In the genomic region with DNA sequence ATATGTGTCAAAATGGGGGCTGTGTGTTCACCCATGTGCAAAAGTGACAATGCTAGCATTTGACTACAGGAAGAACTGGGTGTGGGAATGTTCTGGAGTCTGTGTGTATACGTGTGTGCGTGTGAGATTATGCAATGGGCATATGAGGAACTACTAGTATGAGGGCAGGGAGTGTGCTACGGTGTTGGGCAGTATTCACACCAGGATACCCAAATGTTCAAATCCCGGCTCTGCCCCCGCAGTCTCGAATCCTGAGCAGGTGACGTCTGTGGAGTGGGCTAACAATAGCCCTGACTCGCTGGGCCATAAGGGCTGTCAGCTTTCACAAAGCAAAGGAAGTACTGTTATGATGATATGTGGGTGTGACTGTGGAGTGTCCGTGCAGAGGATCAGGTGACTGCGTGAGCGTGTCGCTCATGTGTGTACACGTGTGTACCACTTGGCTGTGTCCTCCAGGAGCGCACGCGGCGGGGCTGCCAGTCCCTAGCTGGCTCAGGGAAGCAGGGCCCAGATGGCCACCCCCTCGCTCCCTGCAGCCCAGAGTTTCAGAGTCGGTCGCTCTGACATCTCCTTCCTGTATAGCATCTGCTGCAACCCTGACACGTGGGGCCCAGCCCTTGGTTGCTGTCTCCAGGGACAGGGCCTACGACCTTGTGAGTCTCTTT, we compare ENCODE assay signal across 8 cellular contexts. TPM values are rescaled to one million over a fixed set of nuclear protein-coding genes. Genes with fewer than 3 reads are reported as not detected.
A peak's percentile ranks its signal among the peaks of the same experiment; 100 is the strongest.
DNase-seq lines count a peak whose midpoint lies in the region; ATAC-seq and TF ChIP-seq lines count a peak whose summit lies in the region.

No MANE protein-coding gene starts in this region.

- no peaks in the 10 kb centered on the region for H3K9me3 ChIP-seq in BLaER1 treated with 17β-estradiol and CSF1 and Interleukin-3, amounts not matched to agents 10 nM and 100 nM (replicated peaks in 1 of 11)
- H3K9me3 ChIP-seq in OCI-LY1 (ENCODE audit: low read length) (no peaks in the 10 kb centered on the region), prostate gland (no peaks in the 10 kb centered on the region)

- peak overlapping the region in 10 of 11 experiments; percentile 40 to 83 (median 74); a peak in 19 of 22 replicates for H3K27ac ChIP-seq in BLaER1 treated with 17β-estradiol and CSF1 and Interleukin-3, amounts not matched to agents 10 nM and 100 nM
- no peak overlapping the region for H3K27ac ChIP-seq in OCI-LY1 (ENCODE audit: low read depth, low read length, poor library complexity, severe bottlenecking)
- H3K27ac ChIP-seq in prostate gland: no peak overlapping the region

- H3K27me3 ChIP-seq in BLaER1 treated with 17β-estradiol and CSF1 and Interleukin-3, amounts not matched to agents 10 nM and 100 nM: peaks cover 0 to 3% (median 0%) of the 10 kb centered on the region in 11 experiments; a peak in 1 of 22 replicates
- H3K27me3 ChIP-seq in OCI-LY1 (ENCODE audit: insufficient read depth, low read length): peaks cover 12% of the 10 kb centered on the region
- H3K27me3 ChIP-seq in prostate gland (replicated peaks; ENCODE audit: insufficient read depth): no peaks in the 10 kb centered on the region

- peaks cover 0 to 55% (median 0%) of the 10 kb centered on the region in 11 experiments; a peak in 4 of 22 replicates for H4K20me1 ChIP-seq in BLaER1 treated with 17β-estradiol and CSF1 and Interleukin-3, amounts not matched to agents 10 nM and 100 nM
- no peaks in the 10 kb centered on the region for H4K20me1 ChIP-seq in OCI-LY1 (ENCODE audit: insufficient read depth, low read length)

- peak overlapping the region in 10 of 11 experiments; percentile 3 to 79 (median 66); a peak in 16 of 22 replicates for H3K9ac ChIP-seq in BLaER1 treated with 17β-estradiol and CSF1 and Interleukin-3, amounts not matched to agents 10 nM and 100 nM
- no peak overlapping the region for H3K9ac ChIP-seq in OCI-LY1 (ENCODE audit: low read length)

- ATAC-seq in GM18868 (IDR thresholded peaks at IDR 0.05; ENCODE audit: unreplicated experiment) (peak; percentile 81), HG02943 (IDR thresholded peaks at IDR 0.05; ENCODE audit: low read depth, unreplicated experiment) (peak; percentile 85)

- H3K79me2 ChIP-seq in OCI-LY1 (ENCODE audit: insufficient read depth, low read length): no peaks in the 10 kb centered on the region

- H2AFZ ChIP-seq in OCI-LY1 (ENCODE audit: low read length): no peak overlapping the region

- peak overlapping the region in 5 of 10 experiments; percentile 3 to 46 (median 11); a peak in 6 of 20 replicates for H3K4me3 ChIP-seq in BLaER1 treated with 17β-estradiol and CSF1 and Interleukin-3, amounts not matched to agents 10 nM and 100 nM
- H3K4me3 ChIP-seq in OCI-LY1 (ENCODE audit: low read depth, low read length, poor library complexity, severe bottlenecking): no peak overlapping the region
- no peak overlapping the region for H3K4me3 ChIP-seq in prostate gland

- intact Hi-C loops in prostate gland (cut with DNase I): no loop called here

- 82% methylated on average over 22 of the region's 22 CpGs for WGBS in prostate gland

- no peaks in the 10 kb centered on the region for H3F3A ChIP-seq in OCI-LY1 (ENCODE audit: insufficient read depth, low read length)

- peaks cover 57 to 100% (median 100%) of the 10 kb centered on the region in 10 experiments for H3K4me1 ChIP-seq in BLaER1 treated with 17β-estradiol and CSF1 and Interleukin-3, amounts not matched to agents 10 nM and 100 nM
- peaks cover 17% of the 10 kb centered on the region for H3K4me1 ChIP-seq in OCI-LY1 (ENCODE audit: insufficient read depth, low read length, severe bottlenecking)
- no peaks in the 10 kb centered on the region for H3K4me1 ChIP-seq in prostate gland (replicated peaks)

- TF ChIP-seq CTCF in OCI-LY1 (IDR thresholded peaks at IDR 0.05; ENCODE audit: low read length) (no peak), prostate gland (IDR thresholded peaks at IDR 0.05) (no peak)

- no peak for TF ChIP-seq POLR2A in prostate gland (IDR thresholded peaks at IDR 0.05)

- H3K36me3 ChIP-seq in BLaER1 treated with 17β-estradiol and CSF1 and Interleukin-3, amounts not matched to agents 10 nM and 100 nM: no peaks in the 10 kb centered on the region
- H3K36me3 ChIP-seq in OCI-LY1 (ENCODE audit: insufficient read depth, low read length): no peaks in the 10 kb centered on the region
- no peaks in the 10 kb centered on the region for H3K36me3 ChIP-seq in prostate gland

- no peaks in the 10 kb centered on the region for H3K9me2 ChIP-seq in OCI-LY1 (ENCODE audit: low read depth, low read length)

- DNase-seq in middle frontal gyrus (ENCODE audit: extremely low spot score, low spot score): peak; percentile 36
- DNase-seq in prostate gland (ENCODE audit: low spot score): no peak
- no peak for DNase-seq in foreskin melanocyte
- no peak for DNase-seq in NCI-H2196 (lab: John Stamatoyannopoulos, UW; ENCODE audit: unreplicated experiment)

- peak overlapping the region; percentile 69 to 98 (median 91) for H3K4me2 ChIP-seq in BLaER1 treated with 17β-estradiol and CSF1 and Interleukin-3, amounts not matched to agents 10 nM and 100 nM
- H3K4me2 ChIP-seq in OCI-LY1 (ENCODE audit: low read length): peak overlapping the region; percentile 14; the same call in 1 of the 2 replicates

RNA-seq across cellular contexts. Expression of gene IQSEC1, which starts 27.2 kb away (rescaled TPM):
- total RNA-seq in prostate gland: 10 to 100 TPM; 58.2 to 94.2 TPM

Comparison
In these comparisons a context has a peak if more than half of its experiments do, and no peak if none do; other contexts are left out.
1. H3K27ac ChIP-seq: peak in BLaER1 treated with 17β-estradiol and CSF1 and Interleukin-3, amounts not matched to agents 10 nM and 100 nM (10 of 11); none in OCI-LY1 (single experiment) and prostate gland (0 of 2).